In genomic region chr10:122164815-122165491, GRCh38 we compare ENCODE assay signal across 13 cellular contexts.
DNase-seq lines count a peak whose midpoint lies in the region; ATAC-seq, FAIRE-seq and TF ChIP-seq lines count a peak whose summit lies in the region.
"Had no signal": no experiment of that assay in that cellular context is flagged by ENCODE, and none has a peak within 500 bp of the region (broad histone marks: within the 10 kb centered on the region; RNA-seq: fewer than 3 reads in every experiment).

No MANE protein-coding gene starts in this region.

- no peak overlapping the region for H2AFZ ChIP-seq in astrocyte (ENCODE audit: low read depth, low read length)

- H3K27ac Mint-ChIP-seq in astrocyte (ENCODE audit: unreplicated experiment) = peak overlapping the region; percentile 85
- H3K27ac Mint-ChIP-seq in activated T-helper 1 cell treated with anti-CD3 and anti-CD28 coated beads, Interleukin-12 subunit alpha, Interleukin-12 subunit beta, Interleukin-2, Interleukin-4 antibody, amounts not matched to agents 30 ng/mL and 10 ng/mL and 1 ng/mL, durations not matched to agents 14 hours and 24 hours and 36 hours = no peak overlapping the region

- H3K36me3 ChIP-seq in astrocyte (ENCODE audit: insufficient read depth, low read length) (no peaks in the 10 kb centered on the region), sigmoid colon (no peaks in the 10 kb centered on the region)
- H3K36me3 ChIP-seq: Peyer's patch had no signal

- H3K4me3 Mint-ChIP-seq in astrocyte (ENCODE audit: unreplicated experiment) = peak overlapping the region; percentile 84
- H3K4me3 Mint-ChIP-seq in activated T-helper 1 cell treated with anti-CD3 and anti-CD28 coated beads, Interleukin-12 subunit alpha, Interleukin-12 subunit beta, Interleukin-2, Interleukin-4 antibody, amounts not matched to agents 30 ng/mL and 10 ng/mL and 1 ng/mL, durations not matched to agents 14 hours and 24 hours and 36 hours = no peak overlapping the region

- H3K27me3 Mint-ChIP-seq in astrocyte (ENCODE audit: low read depth, unreplicated experiment) = peaks cover 5% of the 10 kb centered on the region
- H3K27me3 Mint-ChIP-seq in activated T-helper 1 cell treated with anti-CD3 and anti-CD28 coated beads, Interleukin-12 subunit alpha, Interleukin-12 subunit beta, Interleukin-2, Interleukin-4 antibody, amounts not matched to agents 30 ng/mL and 10 ng/mL and 1 ng/mL, durations not matched to agents 14 hours and 24 hours and 36 hours (ENCODE audit: insufficient read depth) = peaks cover 54% of the 10 kb centered on the region

- intact Hi-C loops in sigmoid colon (cut with DNase I) = no loop called here
- intact Hi-C loops in activated T-helper 1 cell treated with anti-CD3 and anti-CD28 coated beads, Interleukin-12 subunit alpha, Interleukin-12 subunit beta, Interleukin-2, Interleukin-4 antibody, amounts not matched to agents 30 ng/mL and 10 ng/mL and 1 ng/mL, durations not matched to agents 14 hours and 24 hours and 36 hours (cut with micrococcal nuclease) = no loop called here

- WGBS in sigmoid colon, 2 donors = 29 to 40% methylated on average over 17 of the region's 17 CpGs

- no peak for FAIRE-seq in astrocyte (lab: Jason Lieb, UNC)

- H3K27ac ChIP-seq in astrocyte (ENCODE audit: low read depth, low read length) (no peak overlapping the region), sigmoid colon (peak overlapping the region in 3 of 4 donors; percentile 2 to 62 (median 46))
- H3K27ac ChIP-seq: Peyer's patch had no signal

- ATAC-seq in GM21723 (IDR thresholded peaks at IDR 0.05; ENCODE audit: unreplicated experiment) (no peak), GM18870 (IDR thresholded peaks at IDR 0.05; ENCODE audit: unreplicated experiment) (no peak)
- ATAC-seq: HCT116 had no signal

- no peaks in the 10 kb centered on the region for H3K9me3 Mint-ChIP-seq in astrocyte (ENCODE audit: unreplicated experiment)
- no peaks in the 10 kb centered on the region for H3K9me3 Mint-ChIP-seq in activated T-helper 1 cell treated with anti-CD3 and anti-CD28 coated beads, Interleukin-12 subunit alpha, Interleukin-12 subunit beta, Interleukin-2, Interleukin-4 antibody, amounts not matched to agents 30 ng/mL and 10 ng/mL and 1 ng/mL, durations not matched to agents 14 hours and 24 hours and 36 hours

- peaks cover 7% of the 10 kb centered on the region for H3K4me1 Mint-ChIP-seq in astrocyte (ENCODE audit: low read depth, unreplicated experiment)
- no peaks in the 10 kb centered on the region for H3K4me1 Mint-ChIP-seq in activated T-helper 1 cell treated with anti-CD3 and anti-CD28 coated beads, Interleukin-12 subunit alpha, Interleukin-12 subunit beta, Interleukin-2, Interleukin-4 antibody, amounts not matched to agents 30 ng/mL and 10 ng/mL and 1 ng/mL, durations not matched to agents 14 hours and 24 hours and 36 hours (ENCODE audit: low read depth)

- H3K9ac ChIP-seq in astrocyte (ENCODE audit: low read length) = no peak overlapping the region

- H3K4me1 ChIP-seq in astrocyte (ENCODE audit: insufficient read depth, low read length) = peaks cover 18% of the 10 kb centered on the region
- H3K4me1 ChIP-seq in sigmoid colon = peaks cover 0 to 69% (median 47%) of the 10 kb centered on the region in 4 donors

- peaks cover 22% of the 10 kb centered on the region for H3K79me2 ChIP-seq in astrocyte (ENCODE audit: insufficient read depth, low read length)

- TF ChIP-seq POLR2A in sigmoid colon (IDR thresholded peaks at IDR 0.05) = no peak

- H3K4me3 ChIP-seq in astrocyte (ENCODE audit: insufficient read depth, low read depth, low read length) (no peak overlapping the region), sigmoid colon (no peak overlapping the region)
- H3K4me3 ChIP-seq: Peyer's patch had no signal

- peaks cover 3% of the 10 kb centered on the region for H3K36me3 Mint-ChIP-seq in astrocyte (ENCODE audit: low read depth, unreplicated experiment)
- no peaks in the 10 kb centered on the region for H3K36me3 Mint-ChIP-seq in activated T-helper 1 cell treated with anti-CD3 and anti-CD28 coated beads, Interleukin-12 subunit alpha, Interleukin-12 subunit beta, Interleukin-2, Interleukin-4 antibody, amounts not matched to agents 30 ng/mL and 10 ng/mL and 1 ng/mL, durations not matched to agents 14 hours and 24 hours and 36 hours (ENCODE audit: low read depth)

- peak overlapping the region; percentile 94 for H3K4me2 ChIP-seq in astrocyte (ENCODE audit: low read length)

- H3K27me3 ChIP-seq in astrocyte (ENCODE audit: insufficient read depth, low read length) (no peaks in the 10 kb centered on the region), sigmoid colon (no peaks in the 10 kb centered on the region)
- H3K27me3 ChIP-seq: Peyer's patch had no signal

- no peaks in the 10 kb centered on the region for H3K9me3 ChIP-seq in astrocyte (ENCODE audit: insufficient read depth, low read depth, low read length)
- H3K9me3 ChIP-seq in sigmoid colon = no peaks in the 10 kb centered on the region
- H3K9me3 ChIP-seq: Peyer's patch had no signal

- TF ChIP-seq CTCF in astrocyte (IDR thresholded peaks at IDR 0.05; ENCODE audit: insufficient read depth, low read depth, low read length) (no peak), sigmoid colon (IDR thresholded peaks at IDR 0.05) (no peak)

- peaks cover 64% of the 10 kb centered on the region for H4K20me1 ChIP-seq in astrocyte (ENCODE audit: insufficient read depth, low read length)

- TF ChIP-seq EP300 in sigmoid colon (IDR thresholded peaks at IDR 0.05) = no peak

- DNase-seq in NCI-H2171 treated with DMSO at 0.1 percent for 48 hours (lab: John Stamatoyannopoulos, UW) (peak; percentile 61), NCI-H2171 (lab: John Stamatoyannopoulos, UW) (no peak), astrocyte (ENCODE audit: low read depth) (no peak), left kidney (ENCODE audit: low read depth, low spot score) (peak; percentile 74), sigmoid colon (no peak)
- no peak for DNase-seq in activated T-helper 1 cell treated with anti-CD3 and anti-CD28 coated beads, Interleukin-12 subunit alpha, Interleukin-12 subunit beta, Interleukin-2, Interleukin-4 antibody, amounts not matched to agents 30 ng/mL and 10 ng/mL and 1 ng/mL, durations not matched to agents 14 hours and 24 hours and 36 hours (ENCODE audit: low spot score)
- DNase-seq: activated T-cell treated with anti-CD3 and anti-CD28 coated beads for 4 hours; MM.1S; Peyer's patch; stimulated activated CD4-positive, alpha-beta T cell treated with anti-CD3 and anti-CD28 coated beads, Interleukin-2, amount 100 ng/mL, for 48 hours had no signal

Comparison
In these comparisons a context has a peak if more than half of its experiments do, and no peak if none do; other contexts are left out.
1. DNase-seq: peak in NCI-H2171 treated with DMSO at 0.1 percent for 48 hours (single experiment) and left kidney (single experiment); none in NCI-H2171 (single experiment), astrocyte (single experiment), sigmoid colon (single experiment) and activated T-helper 1 cell treated with anti-CD3 and anti-CD28 coated beads, Interleukin-12 subunit alpha, Interleukin-12 subunit beta, Interleukin-2, Interleukin-4 antibody, amounts not matched to agents 30 ng/mL and 10 ng/mL and 1 ng/mL, durations not matched to agents 14 hours and 24 hours and 36 hours (single experiment).